Comparison of ENCODE assay signal across 10 cellular contexts in genomic region chr4:76982638-76983579, GRCh38. TPM values are rescaled to one million over a fixed set of nuclear protein-coding genes. Genes with fewer than 3 reads are reported as not detected.
DNase-seq lines count a peak whose midpoint lies in the region; ATAC-seq, FAIRE-seq and TF ChIP-seq lines count a peak whose summit lies in the region.
"Had no signal": no experiment of that assay in that cellular context is flagged by ENCODE, and none has a peak within 500 bp of the region (broad histone marks: within the 10 kb centered on the region; RNA-seq: fewer than 3 reads in every experiment).

No MANE protein-coding gene starts in this region.

- H3K27ac Mint-ChIP-seq in activated naive CD8-positive, alpha-beta T cell = peak overlapping the region; percentile 4
- H3K27ac Mint-ChIP-seq: stimulated activated memory B cell treated with anti-CD40 and anti-IgM and Interleukin-4, amounts not matched to agents 10 μg/mL and 1 μg/mL and 100 μg/mL, for 72 hours had no signal

- CTCF ChIA-PET in BJ (lab: Yijun Ruan, JAX) = interaction anchor here (0.7 to 0.8 kb wide), 2 partner anchors 30 to 605 kb away, joined by 3 read pairs; no protein-coding TSS in a partner anchor

- H3K36me3 Mint-ChIP-seq in activated naive CD8-positive, alpha-beta T cell = peaks cover 10% of the 10 kb centered on the region

- H3K27me3 ChIP-seq in BJ (ENCODE audit: control insufficient read depth, insufficient read depth, low read length) = no peaks in the 10 kb centered on the region

- TF ChIP-seq POLR2A in H54 (IDR thresholded peaks at IDR 0.05; ENCODE audit: low read depth, low read length) = no peak

- FAIRE-seq in H54 (lab: Jason Lieb, UNC) = no peak

- H3K4me1 Mint-ChIP-seq in activated naive CD8-positive, alpha-beta T cell (ENCODE audit: low read depth) = peaks cover 79% of the 10 kb centered on the region

- H3K27me3 Mint-ChIP-seq in activated naive CD8-positive, alpha-beta T cell = no peaks in the 10 kb centered on the region
- H3K27me3 Mint-ChIP-seq: stimulated activated memory B cell treated with anti-CD40 and anti-IgM and Interleukin-4, amounts not matched to agents 10 μg/mL and 1 μg/mL and 100 μg/mL, for 72 hours had no signal

- 0 out of 2 replicates have a peak, but pooled peaks have one; percentile 13 for TF ChIP-seq CTCF in BJ (IDR thresholded peaks at IDR 0.05; ENCODE audit: insufficient read depth, low read depth, low read length)

- ATAC-seq in left lobe of liver (peak; percentile 9), HG03108 (IDR thresholded peaks at IDR 0.05; ENCODE audit: unreplicated experiment) (no peak)
- ATAC-seq: stimulated activated memory B cell treated with anti-CD40 and anti-IgM and Interleukin-4, amounts not matched to agents 10 μg/mL and 1 μg/mL and 100 μg/mL, for 72 hours had no signal

- no peak overlapping the region for H3K4me3 ChIP-seq in BJ (ENCODE audit: low read depth, low read length)
- H3K4me3 ChIP-seq: prostate gland had no signal

- DNase-seq in BJ (ENCODE audit: low read depth) (no peak), H4 (ENCODE audit: low spot score) (peak; percentile 56), left lobe of liver (ENCODE audit: low spot score) (no peak), NCI-H2081 treated with DMSO at 0.1 percent for 48 hours (lab: John Stamatoyannopoulos, UW) (no peak), H54 (ENCODE audit: insufficient read length, low spot score) (no peak), NCI-H2081 (lab: John Stamatoyannopoulos, UW) (no peak)

- peaks cover 3% of the 10 kb centered on the region for H3K36me3 ChIP-seq in BJ (ENCODE audit: control insufficient read depth, insufficient read depth, low read length)
- H3K36me3 ChIP-seq: prostate gland had no signal

- H3K9me3 Mint-ChIP-seq in activated naive CD8-positive, alpha-beta T cell (ENCODE audit: low read depth) = no peaks in the 10 kb centered on the region
- H3K9me3 Mint-ChIP-seq: stimulated activated memory B cell treated with anti-CD40 and anti-IgM and Interleukin-4, amounts not matched to agents 10 μg/mL and 1 μg/mL and 100 μg/mL, for 72 hours had no signal

- peak overlapping the region; percentile 44 for H3K4me3 Mint-ChIP-seq in activated naive CD8-positive, alpha-beta T cell
- H3K4me3 Mint-ChIP-seq: stimulated activated memory B cell treated with anti-CD40 and anti-IgM and Interleukin-4, amounts not matched to agents 10 μg/mL and 1 μg/mL and 100 μg/mL, for 72 hours had no signal

- POLR2A ChIA-PET in BJ (lab: Charles Lee) = no interaction called here

RNA-seq across cellular contexts. Expression of gene SEPTIN11, which starts 33.4 kb away (rescaled TPM):
- 346 and 638 TPM in 2 replicates for polyA plus RNA-seq in BJ (2011; rRNA removed)
- polyA minus RNA-seq in BJ (2011; rRNA and poly(A)+ RNA removed) = 406 and 470 TPM in 2 replicates
- total RNA-seq in H4 (2014; rRNA removed; shearing (Covaris generic)) = 43.8 and 76.4 TPM in 2 replicates
- 37.2 TPM for total RNA-seq in left lobe of liver
